ENCODE assay signal across 8 cellular contexts in the genomic region with DNA sequence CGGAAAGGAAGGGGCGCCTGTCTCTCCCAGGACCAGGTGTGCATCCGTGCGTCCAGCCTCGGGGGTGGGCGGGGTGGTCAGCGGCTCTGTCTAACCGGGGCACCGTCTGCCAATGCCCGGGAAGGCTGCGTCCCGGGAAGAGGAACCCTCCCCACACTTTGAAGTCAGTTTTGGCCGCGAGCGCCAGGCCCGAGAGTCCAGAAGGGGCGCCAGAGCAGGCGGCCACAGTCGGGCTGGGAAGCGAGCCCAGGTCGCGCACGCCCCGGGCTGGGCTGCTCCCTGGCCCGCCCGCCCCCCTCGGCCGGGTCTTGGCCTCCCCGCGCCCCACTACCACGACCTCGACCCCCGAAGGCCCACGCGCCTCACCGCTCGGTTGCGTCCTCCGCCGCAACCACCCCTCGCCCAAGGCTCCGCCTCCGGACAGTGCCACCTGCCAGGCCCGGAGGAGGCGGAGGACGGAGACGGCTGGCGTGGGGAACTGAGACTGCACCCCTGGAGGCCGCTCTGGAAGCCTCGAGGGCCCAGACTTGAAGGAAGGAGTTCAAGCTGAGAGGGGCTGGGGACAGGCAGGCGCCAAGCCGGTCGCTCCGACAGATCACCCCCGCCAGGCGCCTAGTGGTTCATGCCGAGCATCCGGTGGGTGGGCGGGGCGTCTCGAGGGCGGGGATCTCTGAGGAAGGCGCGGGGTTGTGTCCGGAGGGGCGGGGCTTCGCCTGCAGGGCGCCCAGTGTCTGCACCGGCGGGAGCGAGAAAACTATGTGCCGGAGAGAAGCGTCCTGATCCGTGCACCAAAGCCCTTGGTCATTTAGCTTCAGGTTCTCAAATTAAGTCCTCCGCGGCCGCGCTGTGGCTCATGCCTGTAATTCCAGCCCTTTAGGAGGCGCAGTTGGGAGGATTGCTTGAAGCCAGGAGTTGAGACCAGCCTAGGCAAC.
A peak's percentile ranks its signal among the peaks of the same experiment; 100 is the strongest.
DNase-seq lines count a peak whose midpoint lies in the region; ATAC-seq and TF ChIP-seq lines count a peak whose summit lies in the region.

Gene BRAT1 (minus strand): TSS at position 404 of the 932 bp plus-strand sequence. CDS start 1,093 bp downstream, outside the sequence.

- peaks cover 28% of the 10 kb centered on the region for H3K4me1 Mint-ChIP-seq in central memory CD8-positive, alpha-beta T cell

- H3K36me3 Mint-ChIP-seq in central memory CD8-positive, alpha-beta T cell (ENCODE audit: insufficient read depth), result peaks cover 19% of the 10 kb centered on the region

- DNase-seq in AG10803 (ENCODE audit: low read depth), result peak; percentile 90
- peak; percentile 85 for DNase-seq in NCI-H345 treated with DMSO at 0.1 percent for 48 hours (lab: John Stamatoyannopoulos, UW; ENCODE audit: unreplicated experiment)
- DNase-seq in activated CD4-positive, CD25-positive, alpha-beta regulatory T cell treated with anti-CD3 and anti-CD28 coated beads, Interleukin-2, amount 50 U/mL, for 16 hours (ENCODE audit: low read depth, low spot score), result peak; percentile 87
- DNase-seq in central memory CD8-positive, alpha-beta T cell (ENCODE audit: low spot score in 2 of 2), result peak; percentile 86 to 89
- peak; percentile 99 for DNase-seq in islet precursor cell
- peak; percentile 92 to 97 (median 95) for DNase-seq in stimulated activated CD4-positive, alpha-beta T cell treated with anti-CD3 and anti-CD28 coated beads, Interleukin-12 subunit alpha, Interleukin-12 subunit beta, amount 100 ng/mL, for 48 hours (ENCODE audit: low read depth in 2 of 3, low spot score in 1 of 3)

- ATAC-seq in GM19023 (IDR thresholded peaks at IDR 0.05; ENCODE audit: unreplicated experiment), result peak; percentile 74
- peak; percentile 69 for ATAC-seq in HG03342 (IDR thresholded peaks at IDR 0.05; ENCODE audit: unreplicated experiment)
- ATAC-seq in central memory CD8-positive, alpha-beta T cell (replicated peaks; ENCODE audit: extremely low read depth, poor library complexity, severe bottlenecking), result peak; percentile 87

- peak within 1 kb of the TSS; percentile 89 for H3K4me3 Mint-ChIP-seq in central memory CD8-positive, alpha-beta T cell

- peak within 1 kb of the TSS; percentile 85 for H3K4me3 ChIP-seq in AG10803 (ENCODE audit: low read length)

- no peaks in the 10 kb centered on the region for H3K27me3 Mint-ChIP-seq in central memory CD8-positive, alpha-beta T cell

- H3K9me3 Mint-ChIP-seq in central memory CD8-positive, alpha-beta T cell, result no peaks in the 10 kb centered on the region

- TF ChIP-seq CTCF in AG10803 (conservative IDR thresholded peaks at IDR 0.05; ENCODE audit: low read length), result peak; percentile 45

- peak within 1 kb of the TSS; percentile 85 for H3K27ac Mint-ChIP-seq in central memory CD8-positive, alpha-beta T cell (ENCODE audit: low read depth)

Comparison
In these comparisons a context has a peak if more than half of its experiments do, and no peak if none do; other contexts are left out.
1. Peak in every context shown above with its lines: DNase-seq, ATAC-seq and H3K4me3 ChIP-seq.